In the genomic region with DNA sequence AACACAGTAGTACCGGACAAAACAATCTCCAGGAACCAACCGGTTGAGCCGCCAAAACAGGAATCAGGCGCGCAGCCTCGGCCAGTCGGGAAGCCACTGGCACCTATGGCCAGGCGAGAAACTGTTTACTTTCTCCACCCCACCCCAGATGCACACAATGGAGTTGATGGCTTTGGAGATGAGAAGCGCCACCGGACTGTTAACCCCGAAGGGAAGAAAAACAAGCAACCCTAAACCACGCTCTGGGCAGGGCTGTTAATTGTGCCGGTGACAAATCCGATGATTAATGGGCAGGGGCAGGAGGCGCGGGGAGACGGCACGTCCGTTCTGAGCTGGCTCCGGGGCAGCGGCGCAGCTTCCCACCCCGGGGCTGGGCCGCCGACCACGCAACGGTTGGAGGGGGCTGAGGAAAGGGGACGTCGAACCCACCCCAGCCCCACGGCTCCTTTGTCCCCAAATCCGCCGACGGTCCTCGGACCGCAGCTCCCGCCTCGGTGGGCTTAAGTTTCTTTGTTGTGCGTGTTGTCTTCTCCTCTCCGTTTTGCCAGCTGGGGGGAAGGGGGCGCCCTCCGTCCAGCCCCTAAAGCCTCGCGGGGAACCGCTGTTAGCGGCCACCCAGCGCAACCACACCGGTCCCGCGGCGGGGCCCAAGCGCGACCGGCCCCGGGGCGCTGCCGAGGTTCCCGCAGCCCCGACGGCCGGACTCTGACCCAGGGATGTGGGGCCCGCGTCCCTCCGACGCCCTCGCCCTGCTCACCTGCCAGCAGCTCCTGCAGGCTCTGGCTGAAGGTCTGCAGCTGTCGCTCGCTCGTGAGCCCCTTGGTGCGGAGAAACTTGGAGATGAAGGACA, we compare ENCODE assay signal across 8 cellular contexts.
DNase-seq lines count a peak whose midpoint lies in the region; ATAC-seq and TF ChIP-seq lines count a peak whose summit lies in the region.

No MANE protein-coding gene starts in this region.

- peak overlapping the region; percentile 85 for H3K4me3 ChIP-seq in AG10803 (ENCODE audit: low read length)

- ATAC-seq in GM19328 (IDR thresholded peaks at IDR 0.05; ENCODE audit: unreplicated experiment) = peak; percentile 1
- no peak for ATAC-seq in HG02970 (IDR thresholded peaks at IDR 0.05; ENCODE audit: low FRiP score, unreplicated experiment)

- DNase-seq in AG10803 (ENCODE audit: low read depth) (peak; percentile 55), NCI-H1417 treated with DMSO at 0.1 percent for 48 hours (lab: John Stamatoyannopoulos, UW) (peak; percentile 59), left kidney (ENCODE audit: low read depth, low spot score) (peak; percentile 93)
- DNase-seq in activated CD4-positive, CD25-positive, alpha-beta regulatory T cell treated with anti-CD3 and anti-CD28 coated beads, Interleukin-2, amount 50 U/mL, for 16 hours (ENCODE audit: low read depth, low spot score) = peak; percentile 23
- peak; percentile 44 for DNase-seq in central memory CD4-positive, alpha-beta T cell
- peak; percentile 57 for DNase-seq in stimulated activated CD4-positive, alpha-beta T cell treated with anti-CD3 and anti-CD28 coated beads, Interleukin-1b, Interleukin-23, amount 100 ng/mL, for 48 hours

- no peak for TF ChIP-seq CTCF in AG10803 (conservative IDR thresholded peaks at IDR 0.05; ENCODE audit: low read length)

Comparison
In these comparisons a context has a peak if more than half of its experiments do, and no peak if none do; other contexts are left out.
1. DNase-seq: peak in every context shown above with its lines; median percentile 93 in left kidney; 59 in NCI-H1417 treated with DMSO at 0.1 percent for 48 hours; 57 in stimulated activated CD4-positive, alpha-beta T cell treated with anti-CD3 and anti-CD28 coated beads, Interleukin-1b, Interleukin-23, amount 100 ng/mL, for 48 hours; 55 in AG10803; 44 in central memory CD4-positive, alpha-beta T cell; 23 in activated CD4-positive, CD25-positive, alpha-beta regulatory T cell treated with anti-CD3 and anti-CD28 coated beads, Interleukin-2, amount 50 U/mL, for 16 hours.